22 cellular contexts compared by ENCODE assay signal in the genomic region with DNA sequence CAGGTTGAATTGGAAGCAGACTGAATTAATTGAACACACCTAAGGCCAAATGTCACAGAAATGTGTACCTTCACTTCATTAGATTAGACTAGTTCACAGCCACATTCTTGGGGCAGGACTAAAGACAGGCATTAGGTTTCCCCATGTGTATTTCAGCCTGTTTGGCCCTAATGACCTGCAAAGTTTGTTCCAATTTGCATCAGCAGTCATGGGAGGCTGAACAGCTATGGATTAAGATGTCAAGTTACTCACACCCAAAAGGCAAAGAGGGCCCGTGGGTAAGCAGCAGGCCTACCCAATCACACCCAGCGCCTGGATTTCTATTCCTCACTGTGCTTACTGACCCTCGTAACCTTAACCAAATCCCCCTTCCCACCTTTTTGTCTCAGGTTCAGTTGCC.
DNase-seq lines count a peak whose midpoint lies in the region; ATAC-seq, FAIRE-seq and TF ChIP-seq lines count a peak whose summit lies in the region.
"Had no signal": no experiment of that assay in that cellular context is flagged by ENCODE, and none has a peak within 500 bp of the region (broad histone marks: within the 10 kb centered on the region; RNA-seq: fewer than 3 reads in every experiment).

No MANE protein-coding gene starts in this region.

- ATAC-seq in GM19025 (IDR thresholded peaks at IDR 0.05; ENCODE audit: low read depth, unreplicated experiment): peak; percentile 22
- peak; percentile 76 for ATAC-seq in HG02759 (IDR thresholded peaks at IDR 0.05; ENCODE audit: unreplicated experiment)
- ATAC-seq: left colon had no signal

- FAIRE-seq in kidney (lab: Jason Lieb, UNC): no peak
- FAIRE-seq: A204.1, HTR-8/SVneo, TTC549 had no signal

- no peaks in the 10 kb centered on the region for H3K9me2 ChIP-seq in Karpas-422 (replicated peaks; ENCODE audit: insufficient read depth, low read length)
- H3K9me2 ChIP-seq: SK-N-SH had no signal

- no peak overlapping the region for H2AFZ ChIP-seq in Karpas-422 (ENCODE audit: low read length)

- H3K27ac ChIP-seq in Karpas-422 (ENCODE audit: low read length): peak overlapping the region; percentile 84
- no peak overlapping the region for H3K27ac ChIP-seq in kidney (ENCODE audit: low read depth in 2 of 2, low read length in 2 of 2)
- H3K27ac ChIP-seq in dorsolateral prefrontal cortex: no peak overlapping the region
- H3K27ac ChIP-seq: tibial artery had no signal

- POLR2A ChIA-PET in GM10248 (lab: Yijun Ruan, JAX): interaction anchor here (0.6 to 0.7 kb wide), 3 partner anchors 62 to 143 kb away, joined by 4 to 6 read pairs (median 4); no protein-coding TSS in a partner anchor

- H3K4me2 ChIP-seq in Karpas-422 (ENCODE audit: low read depth, low read length, poor library complexity, severe bottlenecking): peak overlapping the region; percentile 57
- H3K4me2 ChIP-seq: SK-N-SH had no signal

- peak overlapping the region; percentile 49 for H3K9ac ChIP-seq in Karpas-422 (ENCODE audit: low read length)
- H3K9ac ChIP-seq in kidney (ENCODE audit: low read length in 2 of 2): no peak overlapping the region
- H3K9ac ChIP-seq: SK-N-SH had no signal

- H3K36me3 ChIP-seq in Karpas-422 (ENCODE audit: insufficient read depth, low read length) (peaks cover 23% of the 10 kb centered on the region), kidney (ENCODE audit: control insufficient read depth in 1 of 2, insufficient read depth in 2 of 2, low read length in 2 of 2) (no peaks in the 10 kb centered on the region)
- H3K36me3 ChIP-seq: tibial artery had no signal

- H3K4me1 ChIP-seq in Karpas-422 (ENCODE audit: low read length) (peaks cover 31% of the 10 kb centered on the region), kidney (ENCODE audit: control insufficient read depth in 1 of 2, insufficient read depth in 1 of 2, low read depth in 1 of 2, low read length in 2 of 2) (peaks cover 21 to 29% of the 10 kb centered on the region in 2 donors)

- no peaks in the 10 kb centered on the region for H3K79me2 ChIP-seq in Karpas-422 (ENCODE audit: low read length)

- peaks cover 7% of the 10 kb centered on the region; the same call in 1 of the 2 replicates for H4K20me1 ChIP-seq in Karpas-422 (ENCODE audit: insufficient read depth, low read depth, low read length)

- no peaks in the 10 kb centered on the region for H3K27me3 ChIP-seq in Karpas-422 (ENCODE audit: low read length)
- no peaks in the 10 kb centered on the region for H3K27me3 ChIP-seq in dorsolateral prefrontal cortex
- H3K27me3 ChIP-seq: tibial artery had no signal

- H3K4me3 ChIP-seq in Karpas-422 (ENCODE audit: low read length): peak overlapping the region; percentile 28; the same call in 1 of the 2 replicates
- H3K4me3 ChIP-seq in kidney (ENCODE audit: low read length in 2 of 2): no peak overlapping the region
- no peak overlapping the region for H3K4me3 ChIP-seq in dorsolateral prefrontal cortex
- H3K4me3 ChIP-seq: tibial artery had no signal

- CTCF ChIA-PET in GM10248 (lab: Yijun Ruan, JAX): interaction anchor here (1.0 to 1.8 kb wide), 4 partner anchors 14 to 222 kb away, joined by 3 to 7 read pairs (median 4); no protein-coding TSS in a partner anchor

- intact Hi-C loops in kidney (cut with DNase I) (loop anchor here (10.0 kb wide), 1 partner anchor 109 kb away; no protein-coding TSS in a partner anchor), dorsolateral prefrontal cortex (cut with DNase I) (no loop called here)

- DNase-seq in GM10248 (ENCODE audit: extremely low spot score) (peak; percentile 22), Karpas-422 (peak; percentile 79), T-helper 9 cell (no peak), SK-N-DZ (ENCODE audit: low spot score) (no peak), kidney (no peak), dorsolateral prefrontal cortex (no peak)
- DNase-seq: activated T-cell treated with anti-CD3 and anti-CD28 coated beads, Interleukin-2, amount 50 U/mL, for 24 hours; central memory CD4-positive, alpha-beta T cell; DND-41; H9; left colon; NCI-H1694; occipital lobe; OCI-M1; SK-N-SH; stimulated activated CD4-positive, alpha-beta T cell treated with anti-CD3 and anti-CD28 coated beads, Interleukin-4, amount 100 ng/mL, for 1 hour; tibial artery had no signal

- H3K9me3 ChIP-seq in Karpas-422 (ENCODE audit: low read length) (peaks cover 3% of the 10 kb centered on the region; the same call in 1 of the 2 replicates), kidney (ENCODE audit: control insufficient read depth in 1 of 2, low read length in 2 of 2) (no peaks in the 10 kb centered on the region)
- H3K9me3 ChIP-seq: SK-N-SH, tibial artery had no signal

- TF ChIP-seq CTCF in GM10248 (IDR thresholded peaks at IDR 0.05; ENCODE audit: control extremely low read depth, extremely low read depth, low read depth, missing control alignments) (no peak), kidney (IDR thresholded peaks at IDR 0.05; ENCODE audit: borderline replicate concordance, extremely low read depth, insufficient read depth) (no peak), dorsolateral prefrontal cortex (IDR thresholded peaks at IDR 0.05 in 54 of 56, conservative IDR thresholded peaks at IDR 0.05 in 2 of 56; ENCODE audit: low read depth in 1 of 56, partially characterized antibody in 56 of 56) (no peak)

Comparison
In these comparisons a context has a peak if more than half of its experiments do, and no peak if none do; other contexts are left out.
1. DNase-seq: peak in GM10248 (single experiment) and Karpas-422 (single experiment); none in T-helper 9 cell (single experiment), SK-N-DZ (single experiment), kidney (single experiment) and dorsolateral prefrontal cortex (0 of 10).